ENCODE assay signal across 1 cellular context in genomic region chr22:35972559-35972958, GRCh38.
TF ChIP-seq lines count a peak whose summit lies in the region.

No MANE protein-coding gene starts in this region.

TF ChIP-seq in IMR-90, 13 proteins besides CTCF, POLR2A, EP300 and RAD21 (continued from another document):
- TF ChIP-seq, protein P1, sequence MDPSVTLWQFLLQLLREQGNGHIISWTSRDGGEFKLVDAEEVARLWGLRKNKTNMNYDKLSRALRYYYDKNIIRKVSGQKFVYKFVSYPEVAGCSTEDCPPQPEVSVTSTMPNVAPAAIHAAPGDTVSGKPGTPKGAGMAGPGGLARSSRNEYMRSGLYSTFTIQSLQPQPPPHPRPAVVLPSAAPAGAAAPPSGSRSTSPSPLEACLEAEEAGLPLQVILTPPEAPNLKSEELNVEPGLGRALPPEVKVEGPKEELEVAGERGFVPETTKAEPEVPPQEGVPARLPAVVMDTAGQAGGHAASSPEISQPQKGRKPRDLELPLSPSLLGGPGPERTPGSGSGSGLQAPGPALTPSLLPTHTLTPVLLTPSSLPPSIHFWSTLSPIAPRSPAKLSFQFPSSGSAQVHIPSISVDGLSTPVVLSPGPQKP (IDR thresholded peaks at IDR 0.05; ENCODE audit: borderline replicate concordance, low read depth, low read length): no peak
- no peak for TF ChIP-seq RCOR1 (IDR thresholded peaks at IDR 0.05; ENCODE audit: insufficient replicate concordance, low read length)
- TF ChIP-seq BHLHE40 (IDR thresholded peaks at IDR 0.05; ENCODE audit: low read depth, low read length): no peak
- no peak for TF ChIP-seq SMC3 (IDR thresholded peaks at IDR 0.05; ENCODE audit: low read depth, low read length)
- TF ChIP-seq MXI1 (IDR thresholded peaks at IDR 0.05; ENCODE audit: borderline replicate concordance, low read depth, low read length): no peak
- TF ChIP-seq CEBPB (IDR thresholded peaks at IDR 0.05; ENCODE audit: low read depth, low read length): no peak
